ENCODE assay signal across 11 cellular contexts in genomic region chr9:131411719-131412681, GRCh38. TPM values are rescaled to one million over a fixed set of nuclear protein-coding genes. Genes with fewer than 3 reads are reported as not detected.
DNase-seq lines count a peak whose midpoint lies in the region; ATAC-seq and TF ChIP-seq lines count a peak whose summit lies in the region.
"Had no signal": no experiment of that assay in that cellular context is flagged by ENCODE, and none has a peak within 500 bp of the region (broad histone marks: within the 10 kb centered on the region; RNA-seq: fewer than 3 reads in every experiment).

No MANE protein-coding gene starts in this region.

- ATAC-seq in activated naive CD8-positive, alpha-beta T cell treated with anti-CD3 and anti-CD28 coated beads, Interleukin-2, amount 50 U/mL, for 24 hours = no peak
- ATAC-seq in HG02588 (IDR thresholded peaks at IDR 0.05; ENCODE audit: unreplicated experiment) = no peak
- ATAC-seq: heart right ventricle had no signal

- peak overlapping the region; percentile 69 for H3K27ac Mint-ChIP-seq in activated naive CD8-positive, alpha-beta T cell
- no peak overlapping the region for H3K27ac Mint-ChIP-seq in activated naive CD8-positive, alpha-beta T cell treated with anti-CD3 and anti-CD28 coated beads, Interleukin-2, amount 50 U/mL, for 24 hours
- no peak overlapping the region for H3K27ac Mint-ChIP-seq in activated T-helper 1 cell treated with anti-CD3 and anti-CD28 coated beads, Interleukin-12 subunit alpha, Interleukin-12 subunit beta, Interleukin-2, Interleukin-4 antibody, amounts not matched to agents 30 ng/mL and 10 ng/mL and 1 ng/mL, durations not matched to agents 14 hours and 24 hours and 36 hours
- peak overlapping the region; percentile 24 to 88 (median 61) for H3K27ac Mint-ChIP-seq in immature natural killer cell

- H3K9me3 Mint-ChIP-seq in activated naive CD8-positive, alpha-beta T cell (ENCODE audit: low read depth) = no peaks in the 10 kb centered on the region
- H3K9me3 Mint-ChIP-seq in activated naive CD8-positive, alpha-beta T cell treated with anti-CD3 and anti-CD28 coated beads, Interleukin-2, amount 50 U/mL, for 24 hours = no peaks in the 10 kb centered on the region
- no peaks in the 10 kb centered on the region for H3K9me3 Mint-ChIP-seq in activated T-helper 1 cell treated with anti-CD3 and anti-CD28 coated beads, Interleukin-12 subunit alpha, Interleukin-12 subunit beta, Interleukin-2, Interleukin-4 antibody, amounts not matched to agents 30 ng/mL and 10 ng/mL and 1 ng/mL, durations not matched to agents 14 hours and 24 hours and 36 hours
- no peaks in the 10 kb centered on the region for H3K9me3 Mint-ChIP-seq in immature natural killer cell

- no peak overlapping the region for H3K4me3 ChIP-seq in foreskin fibroblast (ENCODE audit: low read depth in 1 of 2, low read length in 2 of 2)
- H3K4me3 ChIP-seq: heart right ventricle had no signal

- H3K27ac ChIP-seq in substantia nigra (ENCODE audit: low read depth, low read length, poor library complexity, severe bottlenecking) = peak overlapping the region; percentile 14
- H3K27ac ChIP-seq: VCaP had no signal

- intact Hi-C loops in activated T-helper 1 cell treated with anti-CD3 and anti-CD28 coated beads, Interleukin-12 subunit alpha, Interleukin-12 subunit beta, Interleukin-2, Interleukin-4 antibody, amounts not matched to agents 30 ng/mL and 10 ng/mL and 1 ng/mL, durations not matched to agents 14 hours and 24 hours and 36 hours (cut with micrococcal nuclease) = no loop called here

- DNase-seq in activated naive CD8-positive, alpha-beta T cell treated with anti-CD3 and anti-CD28 coated beads, Interleukin-2, amount 50 U/mL, for 24 hours = no peak
- no peak for DNase-seq in activated T-helper 1 cell treated with anti-CD3 and anti-CD28 coated beads, Interleukin-12 subunit alpha, Interleukin-12 subunit beta, Interleukin-2, Interleukin-4 antibody, amounts not matched to agents 30 ng/mL and 10 ng/mL and 1 ng/mL, durations not matched to agents 14 hours and 24 hours and 36 hours (ENCODE audit: low spot score)
- DNase-seq in immature natural killer cell = no peak
- DNase-seq in substantia nigra (lab: John Stamatoyannopoulos, UW) = peak in 6 of 49 donors; percentile 13 to 58 (median 36)
- no peak for DNase-seq in foreskin fibroblast
- no peak for DNase-seq in activated effector memory CD4-positive, alpha-beta T cell treated with anti-CD3 and anti-CD28 coated beads, Interleukin-2, amount 50 U/mL, for 16 hours
- DNase-seq: activated effector memory CD4-positive, alpha-beta T cell treated with Interleukin-2 at 50 U/mL for 16 hours; heart right ventricle had no signal

- H3K27me3 Mint-ChIP-seq in activated naive CD8-positive, alpha-beta T cell = no peaks in the 10 kb centered on the region
- no peaks in the 10 kb centered on the region for H3K27me3 Mint-ChIP-seq in activated naive CD8-positive, alpha-beta T cell treated with anti-CD3 and anti-CD28 coated beads, Interleukin-2, amount 50 U/mL, for 24 hours
- no peaks in the 10 kb centered on the region for H3K27me3 Mint-ChIP-seq in activated T-helper 1 cell treated with anti-CD3 and anti-CD28 coated beads, Interleukin-12 subunit alpha, Interleukin-12 subunit beta, Interleukin-2, Interleukin-4 antibody, amounts not matched to agents 30 ng/mL and 10 ng/mL and 1 ng/mL, durations not matched to agents 14 hours and 24 hours and 36 hours (ENCODE audit: insufficient read depth)
- peaks cover 10 to 14% (median 13%) of the 10 kb centered on the region in 3 donors for H3K27me3 Mint-ChIP-seq in immature natural killer cell (ENCODE audit: low read depth in 3 of 3)

- H3K36me3 Mint-ChIP-seq in activated naive CD8-positive, alpha-beta T cell = peaks cover 8% of the 10 kb centered on the region
- H3K36me3 Mint-ChIP-seq in activated naive CD8-positive, alpha-beta T cell treated with anti-CD3 and anti-CD28 coated beads, Interleukin-2, amount 50 U/mL, for 24 hours (ENCODE audit: low read depth) = peaks cover 20% of the 10 kb centered on the region
- H3K36me3 Mint-ChIP-seq in activated T-helper 1 cell treated with anti-CD3 and anti-CD28 coated beads, Interleukin-12 subunit alpha, Interleukin-12 subunit beta, Interleukin-2, Interleukin-4 antibody, amounts not matched to agents 30 ng/mL and 10 ng/mL and 1 ng/mL, durations not matched to agents 14 hours and 24 hours and 36 hours (ENCODE audit: low read depth) = peaks cover 23% of the 10 kb centered on the region
- no peaks in the 10 kb centered on the region for H3K36me3 Mint-ChIP-seq in immature natural killer cell

- peak overlapping the region; percentile 21 for H3K4me3 Mint-ChIP-seq in activated naive CD8-positive, alpha-beta T cell
- no peak overlapping the region for H3K4me3 Mint-ChIP-seq in activated naive CD8-positive, alpha-beta T cell treated with anti-CD3 and anti-CD28 coated beads, Interleukin-2, amount 50 U/mL, for 24 hours
- H3K4me3 Mint-ChIP-seq in activated T-helper 1 cell treated with anti-CD3 and anti-CD28 coated beads, Interleukin-12 subunit alpha, Interleukin-12 subunit beta, Interleukin-2, Interleukin-4 antibody, amounts not matched to agents 30 ng/mL and 10 ng/mL and 1 ng/mL, durations not matched to agents 14 hours and 24 hours and 36 hours = peak overlapping the region; percentile 1
- peak overlapping the region in 4 of 5 donors; percentile 2 to 56 (median 34) for H3K4me3 Mint-ChIP-seq in immature natural killer cell

- H3K4me1 Mint-ChIP-seq in activated naive CD8-positive, alpha-beta T cell (ENCODE audit: low read depth) = peaks cover 89% of the 10 kb centered on the region
- H3K4me1 Mint-ChIP-seq in activated naive CD8-positive, alpha-beta T cell treated with anti-CD3 and anti-CD28 coated beads, Interleukin-2, amount 50 U/mL, for 24 hours = peaks cover 85% of the 10 kb centered on the region
- H3K4me1 Mint-ChIP-seq in activated T-helper 1 cell treated with anti-CD3 and anti-CD28 coated beads, Interleukin-12 subunit alpha, Interleukin-12 subunit beta, Interleukin-2, Interleukin-4 antibody, amounts not matched to agents 30 ng/mL and 10 ng/mL and 1 ng/mL, durations not matched to agents 14 hours and 24 hours and 36 hours (ENCODE audit: low read depth) = peaks cover 53% of the 10 kb centered on the region
- peaks cover 92 to 93% of the 10 kb centered on the region in 2 donors for H3K4me1 Mint-ChIP-seq in immature natural killer cell

- TF ChIP-seq CTCF in foreskin fibroblast (IDR thresholded peaks at IDR 0.05; ENCODE audit: low read depth, low read length) = no peak

RNA-seq across cellular contexts. Expression of gene PRRC2B, which starts 18.1 kb away (rescaled TPM):
- total RNA-seq in activated T-helper 1 cell treated with anti-CD3 and anti-CD28 coated beads, Interleukin-12 subunit alpha, Interleukin-12 subunit beta, Interleukin-2, Interleukin-4 antibody, amounts not matched to agents 30 ng/mL and 10 ng/mL and 1 ng/mL, durations not matched to agents 14 hours and 24 hours and 36 hours = 103 and 108 TPM in 2 replicates
- polyA plus RNA-seq in immature natural killer cell = 10 to 100 TPM in 1 of 3 donors, 1 to 10 TPM in 2; 2.0 to 48.1 (median 9.6) TPM

Comparison
In these comparisons a context has a peak if more than half of its experiments do, and no peak if none do; other contexts are left out.
1. H3K27ac Mint-ChIP-seq: peak in activated naive CD8-positive, alpha-beta T cell (single experiment) and immature natural killer cell (6 of 6); none in activated naive CD8-positive, alpha-beta T cell treated with anti-CD3 and anti-CD28 coated beads, Interleukin-2, amount 50 U/mL, for 24 hours (single experiment) and activated T-helper 1 cell treated with anti-CD3 and anti-CD28 coated beads, Interleukin-12 subunit alpha, Interleukin-12 subunit beta, Interleukin-2, Interleukin-4 antibody, amounts not matched to agents 30 ng/mL and 10 ng/mL and 1 ng/mL, durations not matched to agents 14 hours and 24 hours and 36 hours (single experiment).